ENCODE assay signal across 1 cellular context in the genomic region with DNA sequence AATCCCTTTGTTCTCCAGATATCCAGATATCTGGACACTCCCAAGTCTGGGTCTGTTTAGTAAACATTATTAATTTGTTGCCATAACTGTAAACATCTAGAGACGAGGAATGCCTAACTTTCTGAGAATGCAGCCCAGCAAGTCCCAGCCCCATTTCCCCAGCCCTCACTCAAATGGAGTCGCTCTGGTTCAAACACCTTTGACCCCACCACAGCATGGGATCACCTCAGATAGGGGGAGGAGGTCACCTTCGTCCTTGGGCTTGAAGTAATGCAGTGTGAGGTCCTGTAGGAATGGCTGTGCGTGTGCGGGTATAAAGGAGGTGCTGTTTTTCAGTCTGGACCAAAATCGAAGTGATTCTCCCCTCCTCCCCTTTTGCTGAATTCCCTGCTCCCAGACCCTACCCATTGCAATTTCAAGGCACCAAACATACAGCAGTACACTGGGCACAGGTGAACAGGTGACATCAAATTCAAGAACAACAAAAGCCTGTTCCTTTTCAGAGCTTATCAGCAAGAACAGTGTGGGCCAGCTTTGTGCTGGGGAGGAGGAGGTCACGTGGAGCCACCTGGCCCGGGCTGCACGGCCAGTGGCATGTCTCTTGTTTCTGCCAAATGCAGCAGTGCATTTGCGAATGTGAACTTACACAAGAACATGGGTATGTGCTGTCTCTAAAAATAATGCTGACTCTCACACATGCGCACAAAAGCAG.
TF ChIP-seq lines count a peak whose summit lies in the region.

No MANE protein-coding gene starts in this region.

TF ChIP-seq in H1, 55 proteins besides CTCF, POLR2A, EP300 and RAD21:
- TF ChIP-seq BCL11A (IDR thresholded peaks at IDR 0.05; ENCODE audit: low read depth in 2 of 2, low read length in 2 of 2) (no peak), SIN3A (conservative IDR thresholded peaks at IDR 0.05 in 1 of 2, IDR thresholded peaks at IDR 0.05 in 1 of 2; ENCODE audit: low read depth in 1 of 2, low read length in 2 of 2) (no peak), GABPA (IDR thresholded peaks at IDR 0.05; ENCODE audit: borderline replicate concordance, insufficient read depth, low read length) (no peak), TCF12 (IDR thresholded peaks at IDR 0.05; ENCODE audit: low read depth, low read length) (no peak), KDM4A (IDR thresholded peaks at IDR 0.05; ENCODE audit: low read depth, low read length, severe bottlenecking) (no peak), SP1 (IDR thresholded peaks at IDR 0.05; ENCODE audit: low read depth, low read length) (no peak), JUND (IDR thresholded peaks at IDR 0.05; ENCODE audit: low read length) (no peak), RFX5 (IDR thresholded peaks at IDR 0.05; ENCODE audit: borderline replicate concordance, low read depth, low read length) (no peak), SP4 (IDR thresholded peaks at IDR 0.05; ENCODE audit: low read length) (no peak), SRF (IDR thresholded peaks at IDR 0.05; ENCODE audit: low read depth, low read length) (no peak), SP2 (IDR thresholded peaks at IDR 0.05; ENCODE audit: low read length) (no peak), KDM5A (IDR thresholded peaks at IDR 0.05; ENCODE audit: low read length) (no peak), JUN (IDR thresholded peaks at IDR 0.05; ENCODE audit: low read depth, low read length) (no peak), CREB1 (IDR thresholded peaks at IDR 0.05) (no peak), CTBP2 (IDR thresholded peaks at IDR 0.05; ENCODE audit: borderline replicate concordance, insufficient read depth, insufficient read length, low read length) (no peak)
